Comparison of ENCODE assay signal across 1 cellular context in genomic region chr17:44865231-44865660, GRCh38.
TF ChIP-seq lines count a peak whose summit lies in the region.

No MANE protein-coding gene starts in this region.

TF ChIP-seq in GM12878, 131 proteins besides CTCF, POLR2A, EP300 and RAD21:
- TF ChIP-seq YY1 (IDR thresholded peaks at IDR 0.05; ENCODE audit: low read depth, low read length): peak; percentile 33; the same call in 1 of the 2 replicates
- no peak for TF ChIP-seq ESRRA (IDR thresholded peaks at IDR 0.05; ENCODE audit: low read length)
- TF ChIP-seq SMC3 (IDR thresholded peaks at IDR 0.05; ENCODE audit: borderline replicate concordance, low read length): peak; percentile 92
- TF ChIP-seq ASH2L (IDR thresholded peaks at IDR 0.05; ENCODE audit: borderline replicate concordance, low read depth): no peak
- no peak for TF ChIP-seq EGR1 (IDR thresholded peaks at IDR 0.05; ENCODE audit: borderline replicate concordance in 1 of 2, low read depth in 2 of 2, low read length in 2 of 2)
